ENCODE assay signal across 20 cellular contexts in genomic region chr20:57404419-57405072, GRCh38. TPM values are rescaled to one million over a fixed set of nuclear protein-coding genes. Genes with fewer than 3 reads are reported as not detected.
A peak's percentile ranks its signal among the peaks of the same experiment; 100 is the strongest.
DNase-seq lines count a peak whose midpoint lies in the region; ATAC-seq and TF ChIP-seq lines count a peak whose summit lies in the region.
"Had no signal": no experiment of that assay in that cellular context is flagged by ENCODE, and none has a peak within 500 bp of the region (broad histone marks: within the 10 kb centered on the region; RNA-seq: fewer than 3 reads in every experiment).

No MANE protein-coding gene starts in this region.

- H2AK5ac ChIP-seq in IMR-90 (ENCODE audit: low read depth, low read length) = no peak overlapping the region

- peaks cover 2% of the 10 kb centered on the region; the same call in 1 of the 2 replicates for H3K4me1 ChIP-seq in IMR-90 (ENCODE audit: control insufficient read depth, insufficient read depth, low read length)
- peaks cover 38 to 99% of the 10 kb centered on the region in 2 donors for H3K4me1 ChIP-seq in gastrocnemius medialis
- peaks cover 14 to 57% (median 34%) of the 10 kb centered on the region in 4 donors for H3K4me1 ChIP-seq in stomach

- no peak overlapping the region for H3K9ac ChIP-seq in IMR-90 (ENCODE audit: low read depth, low read length)

- no peak overlapping the region for H3K4me3 Mint-ChIP-seq in activated naive CD4-positive, alpha-beta T cell treated with anti-CD3 and anti-CD28 coated beads, Interleukin-2, amount 10 ng/mL, durations not matched to agents 7 days and 5 days
- H3K4me3 Mint-ChIP-seq in immature natural killer cell = peak overlapping the region in 3 of 5 donors; percentile 27 to 44 (median 38)
- H3K4me3 Mint-ChIP-seq: activated CD4-positive, alpha-beta T cell treated with anti-CD3 and anti-CD28 coated beads for 36 hours had no signal

- H3K14ac ChIP-seq in IMR-90 (replicated peaks; ENCODE audit: low read depth, low read length) = no peak overlapping the region

- no peak for DNase-seq in activated naive CD4-positive, alpha-beta T cell treated with anti-CD3 and anti-CD28 coated beads, Interleukin-2, amount 10 ng/mL, durations not matched to agents 7 days and 5 days
- DNase-seq in activated naive CD4-positive, alpha-beta T cell treated with anti-CD3 and anti-CD28 coated beads, Interleukin-2, amount 50 U/mL, for 72 hours (ENCODE audit: low spot score in 2 of 2) = no peak
- no peak for DNase-seq in IMR-90
- DNase-seq in immature natural killer cell = peak in 1 of 3 donors; percentile 22
- no peak for DNase-seq in gastrocnemius medialis
- DNase-seq in HT-29 (ENCODE audit: low spot score) = no peak
- no peak for DNase-seq in stomach
- no peak for DNase-seq in activated CD4-positive, alpha-beta T cell treated with anti-CD3 and anti-CD28 coated beads, Interleukin-2, amount 50 U/mL, for 1 hour
- DNase-seq: activated CD4-positive, alpha-beta T cell treated with anti-CD3 and anti-CD28 coated beads for 36 hours; activated CD8-positive, alpha-beta memory T cell treated with anti-CD3 and anti-CD28 coated beads, Interleukin-2, amount 50 U/mL, for 48 hours; activated effector memory CD4-positive, alpha-beta T cell treated with anti-CD3 and anti-CD28 coated beads, Interleukin-2, amount 50 U/mL, for 16 hours; BE2C; erythroblast; foreskin melanocyte; midbrain; NCI-H187; NCI-H774; retina; SHP77 treated with DMSO at 0.1 percent for 48 hours; stimulated activated CD8-positive, alpha-beta memory T cell treated with anti-CD3 and anti-CD28 coated beads, Interleukin-4, amount 100 ng/mL, for 48 hours had no signal

- H2BK15ac ChIP-seq in IMR-90 (ENCODE audit: low read depth, low read length) = no peak overlapping the region

- no peak overlapping the region for H3K27ac ChIP-seq in IMR-90 (ENCODE audit: insufficient read depth, low read length)
- H3K27ac ChIP-seq in gastrocnemius medialis = peak overlapping the region; percentile 31 to 99 (median 98)
- peak overlapping the region in 2 of 5 donors; percentile 24 to 41 for H3K27ac ChIP-seq in stomach

- H3K18ac ChIP-seq in IMR-90 (ENCODE audit: low read depth, low read length) = no peak overlapping the region

- no peak overlapping the region for H4K91ac ChIP-seq in IMR-90 (ENCODE audit: insufficient read depth, low read depth, low read length)

- BruUV-seq in IMR-90 (replicated peaks; lab: Mats Ljungman, UMichigan) = no TSS peak

- no peak overlapping the region for H3K4me2 ChIP-seq in IMR-90 (ENCODE audit: low read depth, low read length)

- no peak overlapping the region for H2BK120ac ChIP-seq in IMR-90 (ENCODE audit: low read depth, low read length)

- H3K9me3 ChIP-seq in IMR-90 (ENCODE audit: control insufficient read depth, insufficient read depth, low read length) (no peaks in the 10 kb centered on the region), gastrocnemius medialis (no peaks in the 10 kb centered on the region), stomach (no peaks in the 10 kb centered on the region)
- H3K9me3 ChIP-seq: BE2C had no signal

- intact Hi-C loops in IMR-90 (cut with micrococcal nuclease) = no loop called here
- intact Hi-C loops in gastrocnemius medialis (cut with DNase I; ENCODE audit: low total_unique reads) = no loop called here
- intact Hi-C loops in stomach (cut with DNase I; ENCODE audit: low total_unique reads) = no loop called here

- no peak overlapping the region for H4K8ac ChIP-seq in IMR-90 (ENCODE audit: low read depth in 2 of 2, low read length in 2 of 2)

- peak overlapping the region; percentile 42 for H2AK9ac ChIP-seq in IMR-90 (replicated peaks; ENCODE audit: low read depth, low read length, poor library complexity)

- H3K27ac Mint-ChIP-seq in activated naive CD4-positive, alpha-beta T cell treated with anti-CD3 and anti-CD28 coated beads, Interleukin-2, amount 10 ng/mL, durations not matched to agents 7 days and 5 days = peak overlapping the region; percentile 60
- H3K27ac Mint-ChIP-seq in activated naive CD4-positive, alpha-beta T cell treated with anti-CD3 and anti-CD28 coated beads, Interleukin-2, amount 50 U/mL, for 72 hours = peak overlapping the region in 1 of 2 donors; percentile 36
- peak overlapping the region in 4 of 6 donors; percentile 21 to 97 (median 60) for H3K27ac Mint-ChIP-seq in immature natural killer cell
- H3K27ac Mint-ChIP-seq: activated CD4-positive, alpha-beta T cell treated with anti-CD3 and anti-CD28 coated beads for 36 hours had no signal

- CTCF ChIA-PET in activated naive CD4-positive, alpha-beta T cell treated with anti-CD3 and anti-CD28 coated beads, Interleukin-2, amount 10 ng/mL, durations not matched to agents 7 days and 5 days (lab: Charles Lee) = interaction anchor here (0.9 kb wide), 2 partner anchors 12 to 30 kb away, joined by 3 read pairs; no protein-coding TSS in a partner anchor
- CTCF ChIA-PET in IMR-90 (lab: Yijun Ruan, JAX) = interaction anchor here (0.7 kb wide), 1 partner anchor 9 kb away, joined by 3 read pairs; no protein-coding TSS in a partner anchor

- H2AFZ ChIP-seq in IMR-90 (replicated peaks; ENCODE audit: low read length, poor library complexity) = peak overlapping the region; percentile 11

- no peaks in the 10 kb centered on the region for H3K27me3 ChIP-seq in IMR-90 (ENCODE audit: control insufficient read depth, insufficient read depth, low read length)
- H3K27me3 ChIP-seq in gastrocnemius medialis = no peaks in the 10 kb centered on the region
- no peaks in the 10 kb centered on the region for H3K27me3 ChIP-seq in stomach
- H3K27me3 ChIP-seq: BE2C had no signal

- no peaks in the 10 kb centered on the region for H3K27me3 Mint-ChIP-seq in activated naive CD4-positive, alpha-beta T cell treated with anti-CD3 and anti-CD28 coated beads, Interleukin-2, amount 10 ng/mL, durations not matched to agents 7 days and 5 days
- H3K27me3 Mint-ChIP-seq in immature natural killer cell (ENCODE audit: low read depth in 3 of 3) = peaks cover 89 to 95% (median 94%) of the 10 kb centered on the region in 3 donors
- H3K27me3 Mint-ChIP-seq: activated CD4-positive, alpha-beta T cell treated with anti-CD3 and anti-CD28 coated beads for 36 hours had no signal

- TF ChIP-seq POLR2A in IMR-90 (IDR thresholded peaks at IDR 0.05; ENCODE audit: low read depth, low read length) (no peak), gastrocnemius medialis (IDR thresholded peaks at IDR 0.05) (no peak), stomach (IDR thresholded peaks at IDR 0.05) (no peak)

- H2BK20ac ChIP-seq in IMR-90 (ENCODE audit: low read depth, low read length) = no peak overlapping the region

- no peaks in the 10 kb centered on the region for H3K9me3 Mint-ChIP-seq in activated naive CD4-positive, alpha-beta T cell treated with anti-CD3 and anti-CD28 coated beads, Interleukin-2, amount 10 ng/mL, durations not matched to agents 7 days and 5 days
- H3K9me3 Mint-ChIP-seq in activated naive CD4-positive, alpha-beta T cell treated with anti-CD3 and anti-CD28 coated beads, Interleukin-2, amount 50 U/mL, for 72 hours = no peaks in the 10 kb centered on the region
- H3K9me3 Mint-ChIP-seq in immature natural killer cell = no peaks in the 10 kb centered on the region

- POLR2A ChIA-PET in IMR-90 (lab: Charles Lee; ENCODE audit: unreplicated experiment) = no interaction called here

- H3K56ac ChIP-seq in IMR-90 (ENCODE audit: extremely low read depth, insufficient read depth, low read length) = no peak overlapping the region

- H3K4me3 ChIP-seq in IMR-90 (ENCODE audit: insufficient read depth, low read depth, low read length) (no peak overlapping the region), gastrocnemius medialis (no peak overlapping the region), stomach (no peak overlapping the region)

- H3K9me1 ChIP-seq in IMR-90 (ENCODE audit: insufficient read depth, low read length) = no peaks in the 10 kb centered on the region

- TF ChIP-seq CTCF in IMR-90 (conservative IDR thresholded peaks at IDR 0.05; ENCODE audit: low read depth, low read length) (no peak), gastrocnemius medialis (IDR thresholded peaks at IDR 0.05 in 4 of 5, conservative IDR thresholded peaks at IDR 0.05 in 1 of 5) (no peak), stomach (IDR thresholded peaks at IDR 0.05) (no peak)

- 93% methylated on average over 5 of the region's 22 CpGs; no CpG with 5 or more reads in 1 of the 2 experiments for WGBS in IMR-90 (ENCODE audit: extremely low coverage in 2 of 2, insufficient read length in 1 of 2), 2 experiments
- WGBS in stomach, 5 donors = 95 to 100% (median 97%) methylated on average over 13 to 22 of the region's 22 CpGs

- H4K5ac ChIP-seq in IMR-90 (ENCODE audit: low read depth, low read length) = no peak overlapping the region

- H4K20me1 ChIP-seq in IMR-90 (ENCODE audit: insufficient read depth, low read length) = no peaks in the 10 kb centered on the region; the same call in 1 of the 2 replicates

- no peak overlapping the region for H3K23ac ChIP-seq in IMR-90 (ENCODE audit: low read depth, low read length)

- TF ChIP-seq EP300 in stomach (IDR thresholded peaks at IDR 0.05) = no peak

- dilution Hi-C loops in IMR-90 (cut with HindIII; ENCODE audit: low sequenced_read_pairs, unreplicated experiment) = no loop called here

- 0 out of 4 replicates have a peak, but pooled peaks cover 0 to 3% of the 10 kb centered on the region in 2 experiments for H3K79me1 ChIP-seq in IMR-90 (ENCODE audit: low read depth in 1 of 2, low read length in 2 of 2)

- H3K4ac ChIP-seq in IMR-90 (ENCODE audit: low read depth, low read length) = no peak overlapping the region

- no peak overlapping the region for H2BK5ac ChIP-seq in IMR-90 (ENCODE audit: low read depth, low read length, poor library complexity, severe bottlenecking)

- H3K36me3 ChIP-seq in IMR-90 (ENCODE audit: control insufficient read depth, insufficient read depth, low read length) = peaks cover 25% of the 10 kb centered on the region
- H3K36me3 ChIP-seq in gastrocnemius medialis = peaks cover 0 to 30% of the 10 kb centered on the region in 2 donors
- H3K36me3 ChIP-seq in stomach = peaks cover 31 to 97% (median 95%) of the 10 kb centered on the region in 4 donors

- peaks cover 62% of the 10 kb centered on the region for H3K36me3 Mint-ChIP-seq in activated naive CD4-positive, alpha-beta T cell treated with anti-CD3 and anti-CD28 coated beads, Interleukin-2, amount 10 ng/mL, durations not matched to agents 7 days and 5 days
- peaks cover 13 to 23% of the 10 kb centered on the region in 2 donors for H3K36me3 Mint-ChIP-seq in activated naive CD4-positive, alpha-beta T cell treated with anti-CD3 and anti-CD28 coated beads, Interleukin-2, amount 50 U/mL, for 72 hours
- H3K36me3 Mint-ChIP-seq in immature natural killer cell = peaks cover 11 to 49% (median 22%) of the 10 kb centered on the region in 3 donors

- ATAC-seq in activated naive CD4-positive, alpha-beta T cell treated with anti-CD3 and anti-CD28 coated beads, Interleukin-2, amount 50 U/mL, for 72 hours = no peak
- ATAC-seq in IMR-90 (ENCODE audit: low read depth) (no peak), gastrocnemius medialis (no peak)
- ATAC-seq: activated CD4-positive, alpha-beta T cell treated with anti-CD3 and anti-CD28 coated beads for 36 hours had no signal

- no peak for TF ChIP-seq RAD21 in IMR-90 (IDR thresholded peaks at IDR 0.05; ENCODE audit: low read length)

- in situ Hi-C loops in IMR-90 (cut with MboI; ENCODE audit: low sequenced_read_pairs) (no loop called here), gastrocnemius medialis (cut with MboI; ENCODE audit: low sequenced_read_pairs in 4 of 4) (no loop called here)

- peaks cover 48% of the 10 kb centered on the region for H3K4me1 Mint-ChIP-seq in activated naive CD4-positive, alpha-beta T cell treated with anti-CD3 and anti-CD28 coated beads, Interleukin-2, amount 10 ng/mL, durations not matched to agents 7 days and 5 days
- H3K4me1 Mint-ChIP-seq in immature natural killer cell = peaks cover 71 to 74% of the 10 kb centered on the region in 2 donors

RNA-seq across cellular contexts. Expression of gene RBM38, which starts 13.3 kb away (rescaled TPM):
- total RNA-seq in activated naive CD4-positive, alpha-beta T cell treated with anti-CD3 and anti-CD28 coated beads, Interleukin-2, amount 50 U/mL, for 72 hours = 10 to 100 TPM; 43.4 to 97.5 TPM
- total RNA-seq in IMR-90 (2012; rRNA removed) (5.2 and 6.9 TPM in 2 replicates), gastrocnemius medialis (100 to 1,000 TPM in 3 of 4 donors, 10 to 100 TPM in 1; 56.7 to 229 (median 177) TPM), stomach (10 to 100 TPM in 4 of 5 donors, 1 to 10 TPM in 1; 5.3 to 37.8 (median 13.6) TPM)
- polyA plus RNA-seq in IMR-90 (2012; rRNA removed) (11.9 and 14.6 TPM in 2 replicates), immature natural killer cell (10 to 100 TPM; 43.6 to 89.1 (median 80.4) TPM), stomach (10 to 100 TPM; 15.8 to 25.2 (median 17.0) TPM)
- polyA plus RNA-seq in IMR-90 (2012; cell fraction: cytosol; rRNA removed) = 9.7 and 20.7 TPM in 2 replicates
- polyA plus RNA-seq in IMR-90 (2012; cell fraction: nucleus; rRNA removed; ENCODE audit: low replicate concordance) = 10.0 and 19.1 TPM in 2 replicates
- 98.7 and 102 TPM in 2 replicates for total RNA-seq in HT-29 (2014; rRNA removed; shearing (Covaris generic))

RNA-seq across cellular contexts. Expression of gene RAE1, which starts 53.5 kb away (rescaled TPM):
- 10 to 100 TPM; 47.3 to 67.5 TPM for total RNA-seq in activated naive CD4-positive, alpha-beta T cell treated with anti-CD3 and anti-CD28 coated beads, Interleukin-2, amount 50 U/mL, for 72 hours
- total RNA-seq in IMR-90 (2012; rRNA removed) (32.5 and 32.8 TPM in 2 replicates), gastrocnemius medialis (10 to 100 TPM; 15.8 to 35.8 (median 20.6) TPM), stomach (10 to 100 TPM in 4 of 5 donors, 1 to 10 TPM in 1; 6.4 to 65.6 (median 16.7) TPM)
- polyA plus RNA-seq in IMR-90 (2012; rRNA removed) (58.4 and 80.5 TPM in 2 replicates), immature natural killer cell (10 to 100 TPM; 35.7 to 54.5 (median 40.3) TPM), stomach (10 to 100 TPM; 11.3 to 14.2 (median 12.1) TPM)
- polyA plus RNA-seq in IMR-90 (2012; cell fraction: cytosol; rRNA removed) = 15.2 and 24.2 TPM in 2 replicates
- polyA plus RNA-seq in IMR-90 (2012; cell fraction: nucleus; rRNA removed; ENCODE audit: low replicate concordance) = 21.6 and 70.1 TPM in 2 replicates
- total RNA-seq in HT-29 (2014; rRNA removed; shearing (Covaris generic)) = 57.7 and 67.9 TPM in 2 replicates
